ENCODE assay signal across 15 cellular contexts in genomic region chr1:198212675-198213074, GRCh38. TPM values are rescaled to one million over a fixed set of nuclear protein-coding genes. Genes with fewer than 3 reads are reported as not detected.
DNase-seq lines count a peak whose midpoint lies in the region; ATAC-seq and TF ChIP-seq lines count a peak whose summit lies in the region.
"Had no signal": no experiment of that assay in that cellular context is flagged by ENCODE, and none has a peak within 500 bp of the region (broad histone marks: within the 10 kb centered on the region; RNA-seq: fewer than 3 reads in every experiment).

No MANE protein-coding gene starts in this region.

- H3K4me3 Mint-ChIP-seq in activated T-cell treated with anti-CD3 and anti-CD28 coated beads, Interleukin-2, amount 50 U/mL, for 72 hours = no peak overlapping the region
- no peak overlapping the region for H3K4me3 Mint-ChIP-seq in stimulated activated naive CD8-positive, alpha-beta T cell treated with anti-CD3 and anti-CD28 coated beads, Interleukin-15, amount 100 ng/mL, for 72 hours
- no peak overlapping the region for H3K4me3 Mint-ChIP-seq in activated CD4-positive, alpha-beta memory T cell treated with anti-CD3 and anti-CD28 coated beads, Interleukin-2, amount 10 ng/mL, durations not matched to agents 7 days and 5 days
- H3K4me3 Mint-ChIP-seq: activated CD4-positive, alpha-beta T cell treated with anti-CD3 and anti-CD28 coated beads, Interleukin-2, amount 10 ng/mL, durations not matched to agents 7 days and 5 days had no signal

- H3K27me3 Mint-ChIP-seq in activated T-cell treated with anti-CD3 and anti-CD28 coated beads, Interleukin-2, amount 50 U/mL, for 72 hours (ENCODE audit: low read depth) = no peaks in the 10 kb centered on the region
- H3K27me3 Mint-ChIP-seq in stimulated activated naive CD8-positive, alpha-beta T cell treated with anti-CD3 and anti-CD28 coated beads, Interleukin-15, amount 100 ng/mL, for 72 hours = no peaks in the 10 kb centered on the region
- no peaks in the 10 kb centered on the region for H3K27me3 Mint-ChIP-seq in activated CD4-positive, alpha-beta memory T cell treated with anti-CD3 and anti-CD28 coated beads, Interleukin-2, amount 10 ng/mL, durations not matched to agents 7 days and 5 days
- H3K27me3 Mint-ChIP-seq: activated CD4-positive, alpha-beta T cell treated with anti-CD3 and anti-CD28 coated beads, Interleukin-2, amount 10 ng/mL, durations not matched to agents 7 days and 5 days had no signal

- peaks cover 10 to 14% of the 10 kb centered on the region in 2 donors for H3K9me3 Mint-ChIP-seq in activated T-cell treated with anti-CD3 and anti-CD28 coated beads, Interleukin-2, amount 50 U/mL, for 72 hours
- peaks cover 22 to 39% of the 10 kb centered on the region in 2 donors for H3K9me3 Mint-ChIP-seq in stimulated activated naive CD8-positive, alpha-beta T cell treated with anti-CD3 and anti-CD28 coated beads, Interleukin-15, amount 100 ng/mL, for 72 hours
- H3K9me3 Mint-ChIP-seq in activated CD4-positive, alpha-beta memory T cell treated with anti-CD3 and anti-CD28 coated beads, Interleukin-2, amount 10 ng/mL, durations not matched to agents 7 days and 5 days = peaks cover 30% of the 10 kb centered on the region

- H3K9me3 ChIP-seq in RWPE2 (ENCODE audit: severe bottlenecking) = peaks cover 16% of the 10 kb centered on the region

- no peak overlapping the region for H3K27ac ChIP-seq in RWPE2 (ENCODE audit: poor library complexity, severe bottlenecking)

- TF ChIP-seq CTCF in RWPE2 (IDR thresholded peaks at IDR 0.05; ENCODE audit: poor library complexity, severe bottlenecking) = no peak
- no peak for TF ChIP-seq CTCF in fibroblast of the aortic adventitia (IDR thresholded peaks at IDR 0.05; ENCODE audit: insufficient read depth, low read length)

- H3K4me1 ChIP-seq in RWPE2 (ENCODE audit: insufficient read depth, poor library complexity, severe bottlenecking) = no peaks in the 10 kb centered on the region

- no peaks in the 10 kb centered on the region for H3K27me3 ChIP-seq in RWPE2 (ENCODE audit: insufficient read depth, poor library complexity, severe bottlenecking)

- no peak overlapping the region for H3K27ac Mint-ChIP-seq in activated T-cell treated with anti-CD3 and anti-CD28 coated beads, Interleukin-2, amount 50 U/mL, for 72 hours
- no peak overlapping the region for H3K27ac Mint-ChIP-seq in stimulated activated naive CD8-positive, alpha-beta T cell treated with anti-CD3 and anti-CD28 coated beads, Interleukin-15, amount 100 ng/mL, for 72 hours
- no peak overlapping the region for H3K27ac Mint-ChIP-seq in activated CD4-positive, alpha-beta memory T cell treated with anti-CD3 and anti-CD28 coated beads, Interleukin-2, amount 10 ng/mL, durations not matched to agents 7 days and 5 days
- H3K27ac Mint-ChIP-seq: activated CD4-positive, alpha-beta T cell treated with anti-CD3 and anti-CD28 coated beads, Interleukin-2, amount 10 ng/mL, durations not matched to agents 7 days and 5 days had no signal

- H3K36me3 Mint-ChIP-seq in activated T-cell treated with anti-CD3 and anti-CD28 coated beads, Interleukin-2, amount 50 U/mL, for 72 hours (ENCODE audit: insufficient read depth in 2 of 2) = peaks cover 17 to 33% of the 10 kb centered on the region in 2 donors
- peaks cover 46% of the 10 kb centered on the region for H3K36me3 Mint-ChIP-seq in activated CD4-positive, alpha-beta memory T cell treated with anti-CD3 and anti-CD28 coated beads, Interleukin-2, amount 10 ng/mL, durations not matched to agents 7 days and 5 days (ENCODE audit: low read depth)

- H3K4me3 ChIP-seq in RWPE2 (ENCODE audit: severe bottlenecking) (no peak overlapping the region), fibroblast of the aortic adventitia (ENCODE audit: low read depth, low read length) (no peak overlapping the region)
- H3K4me3 ChIP-seq: mucosa of descending colon had no signal

- ATAC-seq in activated T-cell treated with anti-CD3 and anti-CD28 coated beads, Interleukin-2, amount 50 U/mL, for 72 hours (replicated peaks in 1 of 2) = peak; percentile 51 to 79
- ATAC-seq in RWPE2 (ENCODE audit: low read depth) (peak; percentile 51; the same call in 1 of the 3 replicates), HG02870 (IDR thresholded peaks at IDR 0.05; ENCODE audit: unreplicated experiment) (no peak)
- ATAC-seq in stimulated activated naive CD8-positive, alpha-beta T cell treated with anti-CD3 and anti-CD28 coated beads, Interleukin-15, amount 100 ng/mL, for 72 hours = peak; percentile 43
- ATAC-seq: mucosa of descending colon had no signal

- CTCF ChIA-PET in activated CD4-positive, alpha-beta memory T cell treated with anti-CD3 and anti-CD28 coated beads, Interleukin-2, amount 10 ng/mL, durations not matched to agents 7 days and 5 days (lab: Charles Lee) = interaction anchor here (1.5 kb wide), 1 partner anchor 14 kb away, joined by 3 read pairs; no protein-coding TSS in a partner anchor

- no peak for DNase-seq in activated T-cell treated with anti-CD3 and anti-CD28 coated beads, Interleukin-2, amount 50 U/mL, for 72 hours
- no peak for DNase-seq in activated T-cell treated with anti-CD3 and anti-CD28 coated beads, Interleukin-2, amount 50 U/mL, for 1 hour
- no peak for DNase-seq in RWPE2 (ENCODE audit: low spot score)
- DNase-seq in fibroblast of the aortic adventitia (ENCODE audit: low read depth) = peak; percentile 91
- DNase-seq in stimulated activated naive CD8-positive, alpha-beta T cell treated with anti-CD3 and anti-CD28 coated beads, Interleukin-15, amount 100 ng/mL, for 72 hours = no peak
- no peak for DNase-seq in NCI-H2107 (lab: John Stamatoyannopoulos, UW)
- DNase-seq in activated CD4-positive, alpha-beta memory T cell treated with anti-CD3 and anti-CD28 coated beads, Interleukin-2, amount 10 ng/mL, durations not matched to agents 7 days and 5 days = no peak
- DNase-seq: ACHN; activated CD4-positive, alpha-beta T cell treated with anti-CD3 and anti-CD28 coated beads, Interleukin-2, amount 10 ng/mL, durations not matched to agents 7 days and 5 days; activated naive CD4-positive, alpha-beta T cell treated with Interleukin-2 at 50 U/mL for 16 hours; hypothalamus; Karpas-422; mucosa of descending colon; NCI-H446 had no signal

- POLR2A ChIA-PET in activated CD4-positive, alpha-beta memory T cell treated with anti-CD3 and anti-CD28 coated beads, Interleukin-2, amount 10 ng/mL, durations not matched to agents 7 days and 5 days (lab: Charles Lee) = interaction anchor here (0.9 kb wide), 1 partner anchor 54 kb away, joined by 3 read pairs; no protein-coding TSS in a partner anchor

- H3K36me3 ChIP-seq in RWPE2 (ENCODE audit: low read depth) = peaks cover 4% of the 10 kb centered on the region; the same call in 1 of the 2 replicates

- H3K4me1 Mint-ChIP-seq in activated T-cell treated with anti-CD3 and anti-CD28 coated beads, Interleukin-2, amount 50 U/mL, for 72 hours (ENCODE audit: low read depth) = peaks cover 25% of the 10 kb centered on the region
- H3K4me1 Mint-ChIP-seq in stimulated activated naive CD8-positive, alpha-beta T cell treated with anti-CD3 and anti-CD28 coated beads, Interleukin-15, amount 100 ng/mL, for 72 hours = peaks cover 19% of the 10 kb centered on the region
- peaks cover 8% of the 10 kb centered on the region for H3K4me1 Mint-ChIP-seq in activated CD4-positive, alpha-beta memory T cell treated with anti-CD3 and anti-CD28 coated beads, Interleukin-2, amount 10 ng/mL, durations not matched to agents 7 days and 5 days

RNA-seq across cellular contexts. Expression of gene NEK7, which starts 55.9 kb away (rescaled TPM):
- 10 to 100 TPM; 55.9 to 64.9 TPM for total RNA-seq in activated T-cell treated with anti-CD3 and anti-CD28 coated beads, Interleukin-2, amount 50 U/mL, for 72 hours
- 119 and 187 TPM in 2 replicates for total RNA-seq in fibroblast of the aortic adventitia (ENCODE audit: low replicate concordance)
- 10 to 100 TPM; 73.5 to 79.6 TPM for total RNA-seq in activated CD4-positive, alpha-beta memory T cell treated with anti-CD3 and anti-CD28 coated beads, Interleukin-2, amount 10 ng/mL, durations not matched to agents 7 days and 5 days
